In the genomic region with DNA sequence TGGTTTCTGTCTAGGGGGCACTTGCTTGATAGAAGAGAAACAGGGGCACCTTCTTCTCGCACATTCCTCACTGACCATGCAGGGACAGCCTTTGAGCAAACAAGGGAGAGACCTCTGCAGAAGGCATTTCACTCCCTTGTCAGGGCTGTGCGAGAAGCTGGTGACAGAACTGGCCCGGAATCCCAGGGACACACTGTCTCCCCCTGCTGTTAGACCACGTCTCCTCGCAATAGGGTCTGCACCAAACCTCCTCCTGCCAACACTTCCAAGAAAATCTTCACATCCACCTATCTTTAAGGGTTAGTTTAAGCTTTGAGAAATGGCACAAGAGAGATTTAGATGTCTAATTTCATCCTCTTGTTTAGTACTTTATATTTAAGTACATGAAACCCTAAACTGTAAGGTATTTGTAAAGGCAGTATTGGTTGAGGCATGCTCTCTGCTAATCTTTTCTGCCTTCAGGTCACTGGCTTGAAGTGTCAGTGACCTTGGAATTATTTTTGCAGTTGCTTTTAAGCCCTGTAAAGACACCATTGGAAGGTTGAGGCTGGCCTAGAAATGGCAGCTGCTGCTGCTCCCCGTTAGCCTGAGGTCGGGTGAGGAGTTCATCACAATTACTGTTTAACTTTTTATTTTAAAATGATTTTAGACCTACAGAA, we compare ENCODE assay signal across 10 cellular contexts. TPM values are rescaled to one million over a fixed set of nuclear protein-coding genes. Genes with fewer than 3 reads are reported as not detected.
DNase-seq lines count a peak whose midpoint lies in the region; ATAC-seq and TF ChIP-seq lines count a peak whose summit lies in the region.
"Had no signal": no experiment of that assay in that cellular context is flagged by ENCODE, and none has a peak within 500 bp of the region (broad histone marks: within the 10 kb centered on the region; RNA-seq: fewer than 3 reads in every experiment).

No MANE protein-coding gene starts in this region.

- POLR2A ChIA-PET in activated CD8-positive, alpha-beta T cell treated with anti-CD3 and anti-CD28 coated beads, Interleukin-2, amount 10 ng/mL, durations not matched to agents 7 days and 5 days (lab: Charles Lee) = no interaction called here

- peaks cover 3% of the 10 kb centered on the region for H3K4me1 Mint-ChIP-seq in activated CD8-positive, alpha-beta T cell treated with anti-CD3 and anti-CD28 coated beads, Interleukin-2, amount 10 ng/mL, durations not matched to agents 7 days and 5 days (ENCODE audit: low read depth)

- no peaks in the 10 kb centered on the region for H3K9me3 Mint-ChIP-seq in activated CD8-positive, alpha-beta T cell treated with anti-CD3 and anti-CD28 coated beads, Interleukin-2, amount 10 ng/mL, durations not matched to agents 7 days and 5 days (ENCODE audit: insufficient read depth)

- H3K4me3 Mint-ChIP-seq in activated CD8-positive, alpha-beta T cell treated with anti-CD3 and anti-CD28 coated beads, Interleukin-2, amount 10 ng/mL, durations not matched to agents 7 days and 5 days = no peak overlapping the region

- no peaks in the 10 kb centered on the region for H3K9me3 ChIP-seq in left ventricle myocardium inferior (replicated peaks)
- H3K9me3 ChIP-seq: BLaER1 treated with 17β-estradiol and CSF1 and Interleukin-3, amounts not matched to agents 10 nM and 100 nM had no signal

- H3K36me3 Mint-ChIP-seq in activated CD8-positive, alpha-beta T cell treated with anti-CD3 and anti-CD28 coated beads, Interleukin-2, amount 10 ng/mL, durations not matched to agents 7 days and 5 days (ENCODE audit: low read depth) = no peaks in the 10 kb centered on the region

- peak; percentile 54 for DNase-seq in NCI-H1436 (lab: John Stamatoyannopoulos, UW)
- no peak for DNase-seq in NCI-H1436 treated with DMSO at 0.1 percent for 48 hours (lab: John Stamatoyannopoulos, UW)
- no peak for DNase-seq in LNCaP clone FGC (ENCODE audit: low read depth)
- peak; percentile 57 for DNase-seq in activated CD8-positive, alpha-beta T cell treated with anti-CD3 and anti-CD28 coated beads, Interleukin-2, amount 10 ng/mL, durations not matched to agents 7 days and 5 days
- DNase-seq in left ventricle myocardium inferior = peak; percentile 31
- peak; percentile 47 for DNase-seq in stimulated activated CD4-positive, alpha-beta T cell treated with anti-CD3 and anti-CD28 coated beads, Interleukin-15, amount 100 ng/mL, for 24 hours

- TF ChIP-seq CTCF in LNCaP clone FGC (IDR thresholded peaks at IDR 0.05; ENCODE audit: control insufficient read depth, extremely low read depth, insufficient read depth) = peak; percentile 49
- peak; percentile 69 for TF ChIP-seq CTCF in left ventricle myocardium inferior (IDR thresholded peaks at IDR 0.05; ENCODE audit: borderline replicate concordance)

- intact Hi-C loops in left ventricle myocardium inferior (cut with micrococcal nuclease) = no loop called here

- CTCF ChIA-PET in activated CD8-positive, alpha-beta T cell treated with anti-CD3 and anti-CD28 coated beads, Interleukin-2, amount 10 ng/mL, durations not matched to agents 7 days and 5 days (lab: Charles Lee) = interaction anchor here (0.7 to 2.8 kb wide), 13 partner anchors 9 to 1503 kb away, joined by 3 to 27 read pairs (median 3); partner anchors contain the start of gene RBM20

- no peaks in the 10 kb centered on the region for H3K36me3 ChIP-seq in left ventricle myocardium inferior
- H3K36me3 ChIP-seq: BLaER1 treated with 17β-estradiol and CSF1 and Interleukin-3, amounts not matched to agents 10 nM and 100 nM had no signal

- H3K4me1 ChIP-seq in left ventricle myocardium inferior = peaks cover 71% of the 10 kb centered on the region

- peaks cover 35% of the 10 kb centered on the region for H3K27me3 Mint-ChIP-seq in activated CD8-positive, alpha-beta T cell treated with anti-CD3 and anti-CD28 coated beads, Interleukin-2, amount 10 ng/mL, durations not matched to agents 7 days and 5 days (ENCODE audit: low read depth)

- H3K4me3 ChIP-seq in LNCaP clone FGC (ENCODE audit: low read depth, low read length) (no peak overlapping the region), left ventricle myocardium inferior (peak overlapping the region; percentile 32)
- H3K4me3 ChIP-seq: BLaER1 treated with 17β-estradiol and CSF1 and Interleukin-3, amounts not matched to agents 10 nM and 100 nM; skin epidermis had no signal

- H3K27me3 ChIP-seq in left ventricle myocardium inferior (ENCODE audit: low read depth) = no peaks in the 10 kb centered on the region
- H3K27me3 ChIP-seq: BLaER1 treated with 17β-estradiol and CSF1 and Interleukin-3, amounts not matched to agents 10 nM and 100 nM had no signal

- ATAC-seq in activated CD8-positive, alpha-beta T cell treated with anti-CD3 and anti-CD28 coated beads, Interleukin-2, amount 10 ng/mL, durations not matched to agents 7 days and 5 days = peak; percentile 72
- ATAC-seq in HG03045 (IDR thresholded peaks at IDR 0.05; ENCODE audit: unreplicated experiment) = no peak
- ATAC-seq in GM18519 (IDR thresholded peaks at IDR 0.05; ENCODE audit: low FRiP score, unreplicated experiment) = no peak

- H3K27ac Mint-ChIP-seq in activated CD8-positive, alpha-beta T cell treated with anti-CD3 and anti-CD28 coated beads, Interleukin-2, amount 10 ng/mL, durations not matched to agents 7 days and 5 days = no peak overlapping the region

- H3K27ac ChIP-seq in left ventricle myocardium inferior (replicated peaks) = peak overlapping the region; percentile 88
- H3K27ac ChIP-seq: BLaER1 treated with 17β-estradiol and CSF1 and Interleukin-3, amounts not matched to agents 10 nM and 100 nM; skin epidermis had no signal

RNA-seq across cellular contexts. Expression of gene RBM20, which starts 37.0 kb away (rescaled TPM):
- under 1 TPM in 1 of 2 experiments, not detected in 1; 0.03 TPM for total RNA-seq in activated CD8-positive, alpha-beta T cell treated with anti-CD3 and anti-CD28 coated beads, Interleukin-2, amount 10 ng/mL, durations not matched to agents 7 days and 5 days
- total RNA-seq in left ventricle myocardium inferior = 101 TPM

Comparison
In these comparisons a context has a peak if more than half of its experiments do, and no peak if none do; other contexts are left out.
1. DNase-seq: peak in NCI-H1436 (single experiment), activated CD8-positive, alpha-beta T cell treated with anti-CD3 and anti-CD28 coated beads, Interleukin-2, amount 10 ng/mL, durations not matched to agents 7 days and 5 days (single experiment), left ventricle myocardium inferior (single experiment) and stimulated activated CD4-positive, alpha-beta T cell treated with anti-CD3 and anti-CD28 coated beads, Interleukin-15, amount 100 ng/mL, for 24 hours (single experiment); none in NCI-H1436 treated with DMSO at 0.1 percent for 48 hours (single experiment) and LNCaP clone FGC (single experiment).
2. RNA of gene RBM20, which starts 37.0 kb away (total RNA-seq): 101 TPM in left ventricle myocardium inferior (single experiment); 0.03 TPM in activated CD8-positive, alpha-beta T cell treated with anti-CD3 and anti-CD28 coated beads, Interleukin-2, amount 10 ng/mL, durations not matched to agents 7 days and 5 days; every median in the first group is over 10 times any median in the second.